In the genomic region with DNA sequence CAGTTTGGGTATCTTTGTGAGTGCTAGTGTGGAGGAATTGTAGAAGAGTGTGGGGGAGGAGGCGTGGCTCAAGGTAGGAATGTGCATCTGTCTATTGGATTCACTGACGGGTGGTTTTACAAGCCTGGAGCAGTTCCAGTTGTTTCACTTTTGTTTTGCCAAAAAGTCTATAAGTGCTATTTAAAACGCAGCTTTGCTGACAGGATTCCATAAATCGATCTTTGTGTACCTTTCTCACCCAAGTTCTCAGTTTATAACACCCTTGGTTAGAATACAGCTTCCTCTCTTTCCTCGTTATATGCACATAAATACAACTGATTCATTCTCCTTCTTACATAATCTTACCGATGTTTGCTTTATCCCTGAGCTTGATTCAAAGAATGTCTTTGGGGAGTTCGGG, we compare ENCODE assay signal across 13 cellular contexts.
DNase-seq lines count a peak whose midpoint lies in the region; ATAC-seq and TF ChIP-seq lines count a peak whose summit lies in the region.
"Had no signal": no experiment of that assay in that cellular context is flagged by ENCODE, and none has a peak within 500 bp of the region (broad histone marks: within the 10 kb centered on the region; RNA-seq: fewer than 3 reads in every experiment).

No MANE protein-coding gene starts in this region.

- TF ChIP-seq POLR2A in thyroid gland (IDR thresholded peaks at IDR 0.05): no peak
- TF ChIP-seq POLR2A in Peyer's patch (IDR thresholded peaks at IDR 0.05): no peak

- no peak for TF ChIP-seq CTCF in thyroid gland (IDR thresholded peaks at IDR 0.05)
- no peak for TF ChIP-seq CTCF in Peyer's patch (IDR thresholded peaks at IDR 0.05)

- DNase-seq in NCI-H1105 treated with DMSO at 0.1 percent for 48 hours (lab: John Stamatoyannopoulos, UW): peak; percentile 9
- no peak for DNase-seq in NCI-H1105 (lab: John Stamatoyannopoulos, UW)
- DNase-seq in T-helper 17 cell: no peak
- DNase-seq in kidney glomerular epithelial cell (lab: John Stamatoyannopoulos, UW): peak; percentile 35
- DNase-seq in thyroid gland: peak; percentile 43 to 49
- no peak for DNase-seq in superior temporal gyrus (ENCODE audit: extremely low spot score)
- DNase-seq in cerebellum (ENCODE audit: low spot score): no peak
- DNase-seq in Peyer's patch: no peak
- DNase-seq: brain microvascular endothelial cell, GF-D8, HCEC 1CT, mesenchymal stem cell, NCI-H1092 had no signal

- no peaks in the 10 kb centered on the region for H3K27me3 Mint-ChIP-seq in T-helper 17 cell

- no peak overlapping the region for H3K4me3 ChIP-seq in thyroid gland (replicated peaks in 1 of 3)
- H3K4me3 ChIP-seq in Peyer's patch: peak overlapping the region in 1 of 4 donors; percentile 13

- no peak overlapping the region for H3K27ac Mint-ChIP-seq in T-helper 17 cell

- H3K27ac ChIP-seq in thyroid gland (no peak overlapping the region), Peyer's patch (no peak overlapping the region)
- H3K27ac ChIP-seq: brain microvascular endothelial cell had no signal

- H3K9me3 ChIP-seq in T-helper 17 cell (ENCODE audit: control insufficient read depth, low read length, poor library complexity, severe bottlenecking) (no peaks in the 10 kb centered on the region), thyroid gland (no peaks in the 10 kb centered on the region), Peyer's patch (no peaks in the 10 kb centered on the region)

- H3K27me3 ChIP-seq in thyroid gland (no peaks in the 10 kb centered on the region), Peyer's patch (no peaks in the 10 kb centered on the region)
- H3K27me3 ChIP-seq: brain microvascular endothelial cell had no signal

- peak overlapping the region; percentile 3 for H3K4me3 Mint-ChIP-seq in T-helper 17 cell

- H3K4me1 ChIP-seq in thyroid gland: peaks cover 10 to 11% of the 10 kb centered on the region in 2 donors
- no peaks in the 10 kb centered on the region for H3K4me1 ChIP-seq in Peyer's patch

- no peaks in the 10 kb centered on the region for H3K36me3 Mint-ChIP-seq in T-helper 17 cell (ENCODE audit: low read depth)

- no peaks in the 10 kb centered on the region for H3K4me1 Mint-ChIP-seq in T-helper 17 cell

- intact Hi-C loops in thyroid gland (cut with DNase I): no loop called here

- H3K36me3 ChIP-seq in thyroid gland (no peaks in the 10 kb centered on the region), Peyer's patch (no peaks in the 10 kb centered on the region)
- H3K36me3 ChIP-seq: brain microvascular endothelial cell had no signal

- ATAC-seq in T-helper 17 cell: no peak

- 21 to 29% methylated on average over 7 of the region's 7 CpGs for WGBS in thyroid gland, 2 donors

Comparison
In these comparisons a context has a peak if more than half of its experiments do, and no peak if none do; other contexts are left out.
1. DNase-seq: peak in NCI-H1105 treated with DMSO at 0.1 percent for 48 hours (single experiment), kidney glomerular epithelial cell (single experiment) and thyroid gland (2 of 2); none in NCI-H1105 (single experiment), T-helper 17 cell (0 of 3), superior temporal gyrus (single experiment), cerebellum (single experiment) and Peyer's patch (0 of 3).